9 cellular contexts compared by ENCODE assay signal in the genomic region with DNA sequence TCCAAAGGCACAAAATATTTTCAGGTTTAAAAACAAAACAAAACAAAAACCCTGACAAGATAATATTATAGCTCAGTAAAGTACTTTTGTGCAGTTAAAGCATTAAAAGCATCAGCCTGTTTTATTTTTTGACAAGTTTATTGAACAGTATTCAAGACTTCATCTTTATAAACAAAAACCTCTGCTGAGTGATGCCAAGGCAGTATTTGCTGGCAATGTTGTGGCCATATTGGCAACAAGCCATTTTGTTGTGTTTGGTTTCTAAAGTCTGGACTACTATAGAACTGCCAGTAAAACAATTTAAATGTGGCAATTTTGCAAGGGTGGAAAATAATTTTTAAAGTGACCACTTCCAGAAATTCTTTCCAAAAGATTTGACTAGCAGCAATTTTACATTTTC. TPM values are rescaled to one million over a fixed set of nuclear protein-coding genes. Genes with fewer than 3 reads are reported as not detected.
A peak's percentile ranks its signal among the peaks of the same experiment; 100 is the strongest.
DNase-seq lines count a peak whose midpoint lies in the region; TF ChIP-seq lines count a peak whose summit lies in the region.
"Had no signal": no experiment of that assay in that cellular context is flagged by ENCODE, and none has a peak within 500 bp of the region (broad histone marks: within the 10 kb centered on the region; RNA-seq: fewer than 3 reads in every experiment).

No MANE protein-coding gene starts in this region.

- no peak for TF ChIP-seq CTCF in GM10248 (IDR thresholded peaks at IDR 0.05; ENCODE audit: control extremely low read depth, extremely low read depth, low read depth, missing control alignments)

- CTCF ChIA-PET in activated naive CD4-positive, alpha-beta T cell treated with anti-CD3 and anti-CD28 coated beads for 36 hours (lab: Charles Lee), result interaction anchor here (0.6 to 1.7 kb wide), 3 partner anchors 9 to 39 kb away, joined by 3 to 4 read pairs (median 4); no protein-coding TSS in a partner anchor
- CTCF ChIA-PET in activated naive CD4-positive, alpha-beta T cell treated with anti-CD3 and anti-CD28 coated beads, Interleukin-2, amount 10 ng/mL, durations not matched to agents 7 days and 5 days (lab: Charles Lee), result no interaction called here
- CTCF ChIA-PET in GM10248 (lab: Yijun Ruan, JAX), result interaction anchor here (1.3 to 2.7 kb wide), 4 partner anchors 11 to 32 kb away, joined by 3 to 5 read pairs (median 4); no protein-coding TSS in a partner anchor

- H3K27me3 ChIP-seq in rectal smooth muscle tissue (ENCODE audit: control insufficient read depth, insufficient read depth, low read length), result no peaks in the 10 kb centered on the region

- H3K27ac Mint-ChIP-seq in activated naive CD4-positive, alpha-beta T cell treated with anti-CD3 and anti-CD28 coated beads for 36 hours, result peak overlapping the region; percentile 5
- no peak overlapping the region for H3K27ac Mint-ChIP-seq in activated naive CD4-positive, alpha-beta T cell treated with anti-CD3 and anti-CD28 coated beads, Interleukin-2, amount 10 ng/mL, durations not matched to agents 7 days and 5 days

- H3K27me3 Mint-ChIP-seq in activated naive CD4-positive, alpha-beta T cell treated with anti-CD3 and anti-CD28 coated beads for 36 hours (ENCODE audit: low read depth), result no peaks in the 10 kb centered on the region
- H3K27me3 Mint-ChIP-seq in activated naive CD4-positive, alpha-beta T cell treated with anti-CD3 and anti-CD28 coated beads, Interleukin-2, amount 10 ng/mL, durations not matched to agents 7 days and 5 days, result no peaks in the 10 kb centered on the region

- H3K4me1 Mint-ChIP-seq in activated naive CD4-positive, alpha-beta T cell treated with anti-CD3 and anti-CD28 coated beads for 36 hours (ENCODE audit: low read depth), result peaks cover 75% of the 10 kb centered on the region
- H3K4me1 Mint-ChIP-seq in activated naive CD4-positive, alpha-beta T cell treated with anti-CD3 and anti-CD28 coated beads, Interleukin-2, amount 10 ng/mL, durations not matched to agents 7 days and 5 days, result peaks cover 26% of the 10 kb centered on the region

- H3K4me1 ChIP-seq in rectal smooth muscle tissue (ENCODE audit: control insufficient read depth, insufficient read depth, low read length), result peaks cover 22% of the 10 kb centered on the region

- no peak for DNase-seq in activated naive CD4-positive, alpha-beta T cell treated with anti-CD3 and anti-CD28 coated beads for 36 hours
- no peak for DNase-seq in activated naive CD4-positive, alpha-beta T cell treated with anti-CD3 and anti-CD28 coated beads, Interleukin-2, amount 10 ng/mL, durations not matched to agents 7 days and 5 days
- DNase-seq in cerebellar cortex (ENCODE audit: low spot score) (peak; percentile 46), GM10248 (ENCODE audit: extremely low spot score) (no peak), NCI-H1436 (lab: John Stamatoyannopoulos, UW) (no peak)
- DNase-seq: activated T-cell treated with anti-CD3 and anti-CD28 coated beads, Interleukin-2, amount 50 U/mL, for 4 hours; mammary epithelial cell; NCI-H2081 treated with DMSO at 0.1 percent for 48 hours had no signal

- intact Hi-C loops in activated naive CD4-positive, alpha-beta T cell treated with anti-CD3 and anti-CD28 coated beads for 36 hours (cut with micrococcal nuclease), result no loop called here

- no peak overlapping the region for H3K9ac ChIP-seq in rectal smooth muscle tissue (ENCODE audit: low read length)

- H3K36me3 ChIP-seq in rectal smooth muscle tissue (ENCODE audit: control insufficient read depth, insufficient read depth, low read length), result peaks cover 13% of the 10 kb centered on the region

- H3K4me3 ChIP-seq in rectal smooth muscle tissue (ENCODE audit: low read length), result no peak overlapping the region

- POLR2A ChIA-PET in GM10248 (lab: Yijun Ruan, JAX), result no interaction called here

- H3K27ac ChIP-seq in rectal smooth muscle tissue (ENCODE audit: low read depth, low read length), result peak overlapping the region; percentile 1

- H3K4me3 Mint-ChIP-seq in activated naive CD4-positive, alpha-beta T cell treated with anti-CD3 and anti-CD28 coated beads for 36 hours, result no peak overlapping the region
- no peak overlapping the region for H3K4me3 Mint-ChIP-seq in activated naive CD4-positive, alpha-beta T cell treated with anti-CD3 and anti-CD28 coated beads, Interleukin-2, amount 10 ng/mL, durations not matched to agents 7 days and 5 days
- H3K4me3 Mint-ChIP-seq: activated T-cell treated with anti-CD3 and anti-CD28 coated beads, Interleukin-2, amount 50 U/mL, for 4 hours had no signal

- no peaks in the 10 kb centered on the region for H3K9me3 Mint-ChIP-seq in activated naive CD4-positive, alpha-beta T cell treated with anti-CD3 and anti-CD28 coated beads for 36 hours
- no peaks in the 10 kb centered on the region for H3K9me3 Mint-ChIP-seq in activated naive CD4-positive, alpha-beta T cell treated with anti-CD3 and anti-CD28 coated beads, Interleukin-2, amount 10 ng/mL, durations not matched to agents 7 days and 5 days
- H3K9me3 Mint-ChIP-seq: activated T-cell treated with anti-CD3 and anti-CD28 coated beads, Interleukin-2, amount 50 U/mL, for 4 hours had no signal

- peaks cover 15% of the 10 kb centered on the region for H3K36me3 Mint-ChIP-seq in activated naive CD4-positive, alpha-beta T cell treated with anti-CD3 and anti-CD28 coated beads for 36 hours (ENCODE audit: low read depth)
- H3K36me3 Mint-ChIP-seq in activated naive CD4-positive, alpha-beta T cell treated with anti-CD3 and anti-CD28 coated beads, Interleukin-2, amount 10 ng/mL, durations not matched to agents 7 days and 5 days, result peaks cover 31% of the 10 kb centered on the region

RNA-seq across cellular contexts. Expression of gene CPNE1, which starts 15.9 kb away (rescaled TPM):
- 100 to 1,000 TPM; 261 to 281 TPM for total RNA-seq in activated naive CD4-positive, alpha-beta T cell treated with anti-CD3 and anti-CD28 coated beads for 36 hours

RNA-seq across cellular contexts. Expression of gene RBM12, which starts 15.9 kb away (rescaled TPM):
- 100 to 1,000 TPM; 106 to 110 TPM for total RNA-seq in activated naive CD4-positive, alpha-beta T cell treated with anti-CD3 and anti-CD28 coated beads for 36 hours

RNA-seq across cellular contexts. Expression of gene SPAG4, which starts 33.2 kb away (rescaled TPM):
- 1 to 10 TPM; 2.9 to 3.6 TPM for total RNA-seq in activated naive CD4-positive, alpha-beta T cell treated with anti-CD3 and anti-CD28 coated beads for 36 hours

RNA-seq across cellular contexts. Expression of gene NFS1, which starts 50.3 kb away (rescaled TPM):
- 10 to 100 TPM; 33.6 to 38.1 TPM for total RNA-seq in activated naive CD4-positive, alpha-beta T cell treated with anti-CD3 and anti-CD28 coated beads for 36 hours

RNA-seq across cellular contexts. Expression of gene ROMO1, which starts 50.4 kb away (rescaled TPM):
- total RNA-seq in activated naive CD4-positive, alpha-beta T cell treated with anti-CD3 and anti-CD28 coated beads for 36 hours, result 100 to 1,000 TPM; 120 to 134 TPM
